In genomic region chr4:107009196-107009595, GRCh38 we compare ENCODE assay signal across 37 cellular contexts. TPM values are rescaled to one million over a fixed set of nuclear protein-coding genes. Genes with fewer than 3 reads are reported as not detected.
"Had no signal": no experiment of that assay in that cellular context is flagged by ENCODE, and none has a peak within 500 bp of the region (broad histone marks: within the 10 kb centered on the region; RNA-seq: fewer than 3 reads in every experiment).

No MANE protein-coding gene starts in this region.

- ATAC-seq: activated CD4-positive, CD25-positive, alpha-beta regulatory T cell treated with anti-CD3 and anti-CD28 coated beads, Interleukin-2, amount 50 U/mL, for 24 hours; activated CD8-positive, alpha-beta T cell treated with anti-CD3 and anti-CD28 coated beads for 36 hours; activated naive CD8-positive, alpha-beta T cell treated with anti-CD3 and anti-CD28 coated beads, Interleukin-2, amount 50 U/mL, for 24 hours; effector memory CD8-positive, alpha-beta T cell; foreskin keratinocyte; gastrocnemius medialis; heart left ventricle; T-helper 17 cell had no signal

- H3K27me3 Mint-ChIP-seq: activated B cell treated with CpG ODN at 0.5 μM for 24 hours; activated CD8-positive, alpha-beta T cell treated with anti-CD3 and anti-CD28 coated beads for 36 hours; activated naive CD8-positive, alpha-beta T cell treated with anti-CD3 and anti-CD28 coated beads for 36 hours; activated naive CD8-positive, alpha-beta T cell treated with anti-CD3 and anti-CD28 coated beads, Interleukin-2, amount 50 U/mL, for 24 hours; central memory CD8-positive, alpha-beta T cell; effector memory CD8-positive, alpha-beta T cell had no signal

- H3K36me3 ChIP-seq: brain microvascular endothelial cell, esophagus muscularis mucosa, gastrocnemius medialis, heart left ventricle, WERI-Rb-1 had no signal

- H3K27me3 ChIP-seq: brain microvascular endothelial cell, esophagus muscularis mucosa, gastrocnemius medialis, heart left ventricle had no signal

- H3K36me3 Mint-ChIP-seq: activated naive CD4-positive, alpha-beta T cell treated with anti-CD3 and anti-CD28 coated beads, Interleukin-2, amount 50 U/mL, for 24 hours; activated naive CD8-positive, alpha-beta T cell treated with anti-CD3 and anti-CD28 coated beads for 36 hours had no signal

- DNase-seq: activated B cell treated with CpG ODN at 0.5 μM for 24 hours; activated CD4-positive, alpha-beta T cell treated with anti-CD3 and anti-CD28 coated beads for 48 hours; activated CD4-positive, alpha-beta T cell treated with anti-CD3 and anti-CD28 coated beads, Interleukin-2, amount 50 U/mL, for 1 hour; activated CD4-positive, alpha-beta T cell treated with anti-CD3 and anti-CD28 coated beads, Interleukin-2, amount 50 U/mL, for 48 hours; activated CD8-positive, alpha-beta memory T cell treated with anti-CD3 and anti-CD28 coated beads for 24 hours; activated CD8-positive, alpha-beta memory T cell treated with anti-CD3 and anti-CD28 coated beads, Interleukin-2, amount 50 U/mL, for 4 hours; activated CD8-positive, alpha-beta T cell treated with anti-CD3 and anti-CD28 coated beads for 36 hours; activated effector memory CD4-positive, alpha-beta T cell treated with anti-CD3 and anti-CD28 coated beads, Interleukin-2, amount 50 U/mL, for 16 hours; activated naive CD4-positive, alpha-beta T cell treated with anti-CD3 and anti-CD28 coated beads for 36 hours; activated naive CD8-positive, alpha-beta T cell treated with anti-CD3 and anti-CD28 coated beads for 36 hours; activated naive CD8-positive, alpha-beta T cell treated with anti-CD3 and anti-CD28 coated beads, Interleukin-2, amount 50 U/mL, for 24 hours; activated T-cell treated with anti-CD3 and anti-CD28 coated beads, Interleukin-2, amount 50 U/mL, for 1 hour; activated T-cell treated with anti-CD3 and anti-CD28 coated beads, Interleukin-2, amount 50 U/mL, for 48 hours; amniotic stem cell; anterior cingulate cortex; brain microvascular endothelial cell; cortex of kidney; dermis blood vessel endothelial cell; effector CD4-positive, alpha-beta T cell; effector memory CD8-positive, alpha-beta T cell; erythroblast; foreskin keratinocyte; gastrocnemius medialis; glutamatergic neuron; heart left ventricle; T-helper 1 cell; T-helper 17 cell; T1000; WERI-Rb-1 had no signal

- H3K27ac ChIP-seq: brain microvascular endothelial cell, esophagus muscularis mucosa, foreskin keratinocyte, gastrocnemius medialis, heart left ventricle, WERI-Rb-1 had no signal

- H3K9me3 ChIP-seq: esophagus muscularis mucosa, gastrocnemius medialis, heart left ventricle had no signal

- H3K4me1 Mint-ChIP-seq: activated B cell treated with CpG ODN at 0.5 μM for 24 hours; activated naive CD4-positive, alpha-beta T cell treated with anti-CD3 and anti-CD28 coated beads, Interleukin-2, amount 50 U/mL, for 24 hours; activated naive CD8-positive, alpha-beta T cell treated with anti-CD3 and anti-CD28 coated beads for 36 hours; activated naive CD8-positive, alpha-beta T cell treated with anti-CD3 and anti-CD28 coated beads, Interleukin-2, amount 50 U/mL, for 24 hours; central memory CD8-positive, alpha-beta T cell; T-helper 17 cell had no signal

- H3K4me3 ChIP-seq: esophagus muscularis mucosa, gastrocnemius medialis, heart left ventricle had no signal

- H3K4me1 ChIP-seq: esophagus muscularis mucosa, foreskin keratinocyte, gastrocnemius medialis, heart left ventricle had no signal

- H3K4me3 Mint-ChIP-seq: activated B cell treated with CpG ODN at 0.5 μM for 24 hours; activated CD8-positive, alpha-beta T cell treated with anti-CD3 and anti-CD28 coated beads for 36 hours; activated naive CD4-positive, alpha-beta T cell treated with anti-CD3 and anti-CD28 coated beads for 36 hours; activated naive CD4-positive, alpha-beta T cell treated with anti-CD3 and anti-CD28 coated beads, Interleukin-2, amount 50 U/mL, for 24 hours; activated naive CD8-positive, alpha-beta T cell treated with anti-CD3 and anti-CD28 coated beads for 36 hours; activated naive CD8-positive, alpha-beta T cell treated with anti-CD3 and anti-CD28 coated beads, Interleukin-2, amount 50 U/mL, for 24 hours; activated T-helper 1 cell treated with anti-CD3 and anti-CD28 coated beads, Interleukin-12 subunit alpha, Interleukin-12 subunit beta, Interleukin-2, Interleukin-4 antibody, amounts not matched to agents 30 ng/mL and 10 ng/mL and 1 ng/mL, durations not matched to agents 14 hours and 24 hours and 36 hours; central memory CD8-positive, alpha-beta T cell; effector memory CD8-positive, alpha-beta T cell; T-helper 17 cell; T-helper 2 cell treated with Interferon-gamma antibody and Interleukin-4, amounts not matched to agents 5 μg/mL and 100 μg/mL, for 36 hours had no signal

- H3K27ac Mint-ChIP-seq: activated B cell treated with CpG ODN at 0.5 μM for 24 hours; activated CD8-positive, alpha-beta T cell treated with anti-CD3 and anti-CD28 coated beads for 36 hours; activated naive CD4-positive, alpha-beta T cell treated with anti-CD3 and anti-CD28 coated beads for 36 hours; activated naive CD4-positive, alpha-beta T cell treated with anti-CD3 and anti-CD28 coated beads, Interleukin-2, amount 50 U/mL, for 24 hours; activated naive CD8-positive, alpha-beta T cell treated with anti-CD3 and anti-CD28 coated beads for 36 hours; activated naive CD8-positive, alpha-beta T cell treated with anti-CD3 and anti-CD28 coated beads, Interleukin-2, amount 50 U/mL, for 24 hours; activated T-helper 1 cell treated with anti-CD3 and anti-CD28 coated beads, Interleukin-12 subunit alpha, Interleukin-12 subunit beta, Interleukin-2, Interleukin-4 antibody, amounts not matched to agents 30 ng/mL and 10 ng/mL and 1 ng/mL, durations not matched to agents 14 hours and 24 hours and 36 hours; activated T-helper 2 cell treated with anti-CD3 and anti-CD28 coated beads, Interferon-gamma antibody, Interleukin-2, Interleukin-4, amounts not matched to agents 10 μg/mL and 5 μg/mL and 100 μg/mL, durations not matched to agents 14 hours and 24 hours and 36 hours; effector memory CD8-positive, alpha-beta T cell; T-helper 17 cell; T-helper 2 cell treated with Interferon-gamma antibody and Interleukin-4, amounts not matched to agents 5 μg/mL and 100 μg/mL, for 36 hours had no signal

- H3K9me3 Mint-ChIP-seq: activated B cell treated with CpG ODN at 0.5 μM for 24 hours; activated CD8-positive, alpha-beta T cell treated with anti-CD3 and anti-CD28 coated beads for 36 hours; activated naive CD4-positive, alpha-beta T cell treated with anti-CD3 and anti-CD28 coated beads for 36 hours; activated naive CD4-positive, alpha-beta T cell treated with anti-CD3 and anti-CD28 coated beads, Interleukin-2, amount 50 U/mL, for 24 hours; activated naive CD8-positive, alpha-beta T cell treated with anti-CD3 and anti-CD28 coated beads for 36 hours; activated naive CD8-positive, alpha-beta T cell treated with anti-CD3 and anti-CD28 coated beads, Interleukin-2, amount 50 U/mL, for 24 hours; activated T-helper 1 cell treated with anti-CD3 and anti-CD28 coated beads, Interleukin-12 subunit alpha, Interleukin-12 subunit beta, Interleukin-2, Interleukin-4 antibody, amounts not matched to agents 30 ng/mL and 10 ng/mL and 1 ng/mL, durations not matched to agents 14 hours and 24 hours and 36 hours; activated T-helper 2 cell treated with anti-CD3 and anti-CD28 coated beads, Interferon-gamma antibody, Interleukin-2, Interleukin-4, amounts not matched to agents 10 μg/mL and 5 μg/mL and 100 μg/mL, durations not matched to agents 14 hours and 24 hours and 36 hours; T-helper 2 cell treated with Interferon-gamma antibody and Interleukin-4, amounts not matched to agents 5 μg/mL and 100 μg/mL, for 36 hours had no signal

RNA-seq across cellular contexts. Expression of gene DKK2, which starts 26.9 kb away (rescaled TPM):
- total RNA-seq: activated B cell treated with CpG ODN at 0.5 μM for 24 hours; activated CD8-positive, alpha-beta T cell treated with anti-CD3 and anti-CD28 coated beads for 36 hours; activated naive CD4-positive, alpha-beta T cell treated with anti-CD3 and anti-CD28 coated beads for 36 hours; activated naive CD8-positive, alpha-beta T cell treated with anti-CD3 and anti-CD28 coated beads for 36 hours; activated T-helper 1 cell treated with anti-CD3 and anti-CD28 coated beads, Interleukin-12 subunit alpha, Interleukin-12 subunit beta, Interleukin-2, Interleukin-4 antibody, amounts not matched to agents 30 ng/mL and 10 ng/mL and 1 ng/mL, durations not matched to agents 14 hours and 24 hours and 36 hours; activated T-helper 2 cell treated with anti-CD3 and anti-CD28 coated beads, Interferon-gamma antibody, Interleukin-2, Interleukin-4, amounts not matched to agents 10 μg/mL and 5 μg/mL and 100 μg/mL, durations not matched to agents 14 hours and 24 hours and 36 hours; bronchial epithelial cell; dermis blood vessel endothelial cell; T-helper 17 cell had no signal
